ENCODE assay signal across 15 cellular contexts in genomic region chr2:66862871-66863650, GRCh38.
DNase-seq lines count a peak whose midpoint lies in the region; ATAC-seq lines count a peak whose summit lies in the region.
"Had no signal": no experiment of that assay in that cellular context is flagged by ENCODE, and none has a peak within 500 bp of the region (broad histone marks: within the 10 kb centered on the region; RNA-seq: fewer than 3 reads in every experiment).

No MANE protein-coding gene starts in this region.

- H3K9ac ChIP-seq in skeletal muscle satellite cell (ENCODE audit: low read depth, low read length), result peak overlapping the region; percentile 77
- H3K9ac ChIP-seq: BLaER1 had no signal

- no peaks in the 10 kb centered on the region for H3K9me3 ChIP-seq in skeletal muscle satellite cell (replicated peaks; ENCODE audit: low read length)
- H3K9me3 ChIP-seq: BLaER1 had no signal

- in situ Hi-C loops in KBM-7 (cut with MboI; ENCODE audit: low pct_unique_long_range_greater_than_20kb, low sequenced_read_pairs), result no loop called here

- H3K4me3 ChIP-seq in skeletal muscle satellite cell (ENCODE audit: low read length), result peak overlapping the region; percentile 40
- H3K4me3 ChIP-seq: BLaER1 had no signal

- DNase-seq in GM03348 (ENCODE audit: low spot score) (peak; percentile 73), amniotic epithelial cell (ENCODE audit: low read depth) (peak; percentile 87), hepatic stellate cell (ENCODE audit: low spot score) (peak; percentile 36), KBM-7 (no peak), DMS 273 treated with DMSO at 0.1 percent for 48 hours (lab: John Stamatoyannopoulos, UW) (no peak)
- no peak for DNase-seq in stimulated activated naive CD8-positive, alpha-beta T cell treated with anti-CD3 and anti-CD28 coated beads, Interleukin-15, Interleukin-2, amounts not matched to agents 100 U/mL and 50 U/mL, for 24 hours
- DNase-seq in activated CD4-positive, alpha-beta T cell treated with anti-CD3 and anti-CD28 coated beads, Interleukin-2, amount 50 U/mL, for 4 hours, result no peak
- DNase-seq: anterior cingulate cortex, NCI-H1694, NCI-H774, SHP77 treated with DMSO at 0.1 percent for 48 hours had no signal

- H3K4me2 ChIP-seq in skeletal muscle satellite cell (ENCODE audit: low read length), result peak overlapping the region; percentile 76
- H3K4me2 ChIP-seq: BLaER1 had no signal

- ATAC-seq in stimulated activated naive CD8-positive, alpha-beta T cell treated with anti-CD3 and anti-CD28 coated beads, Interleukin-15, Interleukin-2, amounts not matched to agents 100 U/mL and 50 U/mL, for 24 hours, result no peak
- ATAC-seq: HepG2, WTC11 had no signal

- H3K4me1 ChIP-seq in skeletal muscle satellite cell (ENCODE audit: control insufficient read depth, insufficient read depth, low read length), result peaks cover 36% of the 10 kb centered on the region
- H3K4me1 ChIP-seq: BLaER1 had no signal

- no peaks in the 10 kb centered on the region for H3K36me3 ChIP-seq in skeletal muscle satellite cell (ENCODE audit: insufficient read depth, low read length)
- H3K36me3 ChIP-seq: BLaER1 had no signal

- H3K27me3 ChIP-seq in skeletal muscle satellite cell (ENCODE audit: control insufficient read depth, insufficient read depth, low read length), result no peaks in the 10 kb centered on the region
- H3K27me3 ChIP-seq: BLaER1 had no signal

Comparison
In these comparisons a context has a peak if more than half of its experiments do, and no peak if none do; other contexts are left out.
1. DNase-seq: peak in GM03348 (single experiment), amniotic epithelial cell (single experiment) and hepatic stellate cell (single experiment); none in KBM-7 (single experiment), stimulated activated naive CD8-positive, alpha-beta T cell treated with anti-CD3 and anti-CD28 coated beads, Interleukin-15, Interleukin-2, amounts not matched to agents 100 U/mL and 50 U/mL, for 24 hours (single experiment), DMS 273 treated with DMSO at 0.1 percent for 48 hours (single experiment) and activated CD4-positive, alpha-beta T cell treated with anti-CD3 and anti-CD28 coated beads, Interleukin-2, amount 50 U/mL, for 4 hours (0 of 2).